Comparison of ENCODE assay signal across 10 cellular contexts in genomic region chr17:78925662-78926555, GRCh38. TPM values are rescaled to one million over a fixed set of nuclear protein-coding genes. Genes with fewer than 3 reads are reported as not detected.
DNase-seq lines count a peak whose midpoint lies in the region; ATAC-seq and TF ChIP-seq lines count a peak whose summit lies in the region.
"Had no signal": no experiment of that assay in that cellular context is flagged by ENCODE, and none has a peak within 500 bp of the region (broad histone marks: within the 10 kb centered on the region; RNA-seq: fewer than 3 reads in every experiment).

No MANE protein-coding gene starts in this region.

- no peak overlapping the region for H3K27ac Mint-ChIP-seq in neural crest cell (ENCODE audit: unreplicated experiment)
- H3K27ac Mint-ChIP-seq: stimulated activated naive CD8-positive, alpha-beta T cell treated with anti-CD3 and anti-CD28 coated beads, Interleukin-15, Interleukin-2, amounts not matched to agents 100 ng/mL and 50 ng/mL, for 24 hours had no signal

- ATAC-seq in HG02678 (IDR thresholded peaks at IDR 0.05; ENCODE audit: unreplicated experiment) (no peak), HG03039 (IDR thresholded peaks at IDR 0.05; ENCODE audit: unreplicated experiment) (no peak)

- in situ Hi-C loops in HAP-1 (cut with MboI; ENCODE audit: low sequenced_read_pairs), result no loop called here

- no peaks in the 10 kb centered on the region for H3K36me3 ChIP-seq in HAP-1 (replicated peaks)

- peak overlapping the region; percentile 85 for H3K4me3 Mint-ChIP-seq in neural crest cell
- H3K4me3 Mint-ChIP-seq: stimulated activated naive CD8-positive, alpha-beta T cell treated with anti-CD3 and anti-CD28 coated beads, Interleukin-15, Interleukin-2, amounts not matched to agents 100 ng/mL and 50 ng/mL, for 24 hours had no signal

- H3K4me3 ChIP-seq in HAP-1, result peak overlapping the region; percentile 27

- no peaks in the 10 kb centered on the region for H3K27me3 ChIP-seq in HAP-1 (ENCODE audit: low read depth)

- no peaks in the 10 kb centered on the region for H3K9me3 ChIP-seq in HAP-1

- no peaks in the 10 kb centered on the region for H3K36me3 Mint-ChIP-seq in neural crest cell (ENCODE audit: low read depth)

- H3K9me3 Mint-ChIP-seq in neural crest cell, result no peaks in the 10 kb centered on the region
- H3K9me3 Mint-ChIP-seq: stimulated activated naive CD8-positive, alpha-beta T cell treated with anti-CD3 and anti-CD28 coated beads, Interleukin-15, Interleukin-2, amounts not matched to agents 100 ng/mL and 50 ng/mL, for 24 hours had no signal

- no peak for TF ChIP-seq CTCF in neural crest cell (conservative IDR thresholded peaks at IDR 0.05)

- DNase-seq in HAP-1 (ENCODE audit: low spot score in 2 of 2) (peak in 1 of 2 experiments; percentile 52), SKM-1 (lab: John Stamatoyannopoulos, UW; ENCODE audit: unreplicated experiment) (peak; percentile 28), fibroblast of the conjunctiva (ENCODE audit: low read depth) (peak; percentile 74), neural crest cell (ENCODE audit: low read depth, low spot score) (no peak), GM19240 (ENCODE audit: insufficient read length, low spot score) (no peak)
- no peak for DNase-seq in activated naive CD4-positive, alpha-beta T cell treated with anti-CD3 and anti-CD28 coated beads, Interleukin-2, amount 50 U/mL, for 16 hours

- H3K4me1 Mint-ChIP-seq in neural crest cell, result peaks cover 36% of the 10 kb centered on the region

- peaks cover 8% of the 10 kb centered on the region for H3K4me1 ChIP-seq in HAP-1

- no peaks in the 10 kb centered on the region for H3K27me3 Mint-ChIP-seq in neural crest cell (ENCODE audit: low read depth)

RNA-seq across cellular contexts. Expression of gene TIMP2, which starts 0.7 kb away (rescaled TPM):
- 58.5 and 60.2 TPM in 2 replicates for total RNA-seq in neural crest cell

RNA-seq across cellular contexts. Expression of gene CEP295NL, which starts 22.9 kb away (rescaled TPM):
- 1.2 TPM in 2 replicates for total RNA-seq in neural crest cell
- total RNA-seq: T-helper 2 cell treated with Interferon-gamma antibody and Interleukin-4, amounts not matched to agents 100 ng/mL and 5 ng/mL, for 36 hours had no signal

RNA-seq across cellular contexts. Expression of gene LGALS3BP, which starts 53.8 kb away (rescaled TPM):
- total RNA-seq in neural crest cell, result 21.7 and 24.3 TPM in 2 replicates

Comparison
In these comparisons a context has a peak if more than half of its experiments do, and no peak if none do; other contexts are left out.
1. DNase-seq: peak in SKM-1 (single experiment) and fibroblast of the conjunctiva (single experiment); none in neural crest cell (single experiment), activated naive CD4-positive, alpha-beta T cell treated with anti-CD3 and anti-CD28 coated beads, Interleukin-2, amount 50 U/mL, for 16 hours (single experiment) and GM19240 (single experiment).